ENCODE assay signal across 2 cellular contexts in the genomic region with DNA sequence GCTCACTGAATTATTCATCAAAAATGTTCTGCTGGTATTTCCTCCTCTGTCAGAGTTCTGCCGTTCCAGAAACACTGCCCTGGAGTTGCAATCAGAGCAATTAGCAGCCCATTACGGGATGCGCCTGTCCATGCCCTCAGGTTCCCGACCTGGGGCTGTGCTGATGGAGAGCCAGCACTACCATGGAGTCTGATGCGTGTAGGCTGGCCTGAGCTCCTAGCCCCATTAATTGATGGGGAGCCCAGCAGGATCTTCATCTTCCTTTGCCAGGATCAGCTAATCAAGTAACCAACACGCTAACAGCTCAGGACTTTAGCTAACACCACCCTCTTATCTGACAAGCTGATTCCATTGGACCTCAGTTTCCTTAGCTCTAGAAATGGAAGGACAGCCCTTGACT.
TF ChIP-seq lines count a peak whose summit lies in the region.

No MANE protein-coding gene starts in this region.

TF ChIP-seq in GM23338, 12 proteins besides CTCF, POLR2A, EP300 and RAD21:
- TF ChIP-seq NANOG (IDR thresholded peaks at IDR 0.05; ENCODE audit: borderline replicate concordance) (no peak), ZNF331 (CRISPR knock-in tag; IDR thresholded peaks at IDR 0.05; ENCODE audit: low read depth) (no peak), POLR2AphosphoS5 (IDR thresholded peaks at IDR 0.05; ENCODE audit: low read depth) (no peak), STAT1 (IDR thresholded peaks at IDR 0.05; ENCODE audit: unreplicated experiment) (no peak), ZNF114 (CRISPR knock-in tag; IDR thresholded peaks at IDR 0.05) (no peak), EZH2phosphoT487 (IDR thresholded peaks at IDR 0.05; ENCODE audit: unreplicated experiment) (no peak)

TF ChIP-seq in H1, 55 proteins besides CTCF, POLR2A, EP300 and RAD21:
- TF ChIP-seq CBX8 (IDR thresholded peaks at IDR 0.05; ENCODE audit: borderline replicate concordance, low read depth, low read length) = no peak
- TF ChIP-seq RNF2 (IDR thresholded peaks at IDR 0.05; ENCODE audit: borderline replicate concordance, low read depth, low read length, missing control alignments, poor library complexity, severe bottlenecking) = no peak
- no peak for TF ChIP-seq SP1 (IDR thresholded peaks at IDR 0.05; ENCODE audit: low read depth, low read length)
- no peak for TF ChIP-seq BACH1 (IDR thresholded peaks at IDR 0.05; ENCODE audit: low read length)
- TF ChIP-seq KDM4A (IDR thresholded peaks at IDR 0.05; ENCODE audit: low read depth, low read length, severe bottlenecking) = no peak
- no peak for TF ChIP-seq TAF1 (IDR thresholded peaks at IDR 0.05; ENCODE audit: low read depth, low read length)
- no peak for TF ChIP-seq GABPA (IDR thresholded peaks at IDR 0.05; ENCODE audit: borderline replicate concordance, insufficient read depth, low read length)
- no peak for TF ChIP-seq RFX5 (IDR thresholded peaks at IDR 0.05; ENCODE audit: borderline replicate concordance, low read depth, low read length)
- no peak for TF ChIP-seq PHF8 (conservative IDR thresholded peaks at IDR 0.05; ENCODE audit: low read depth, low read length)
- TF ChIP-seq JUN (IDR thresholded peaks at IDR 0.05; ENCODE audit: low read depth, low read length) = no peak
- no peak for TF ChIP-seq SP2 (IDR thresholded peaks at IDR 0.05; ENCODE audit: low read length)
- no peak for TF ChIP-seq TCF12 (IDR thresholded peaks at IDR 0.05; ENCODE audit: low read depth, low read length)
- TF ChIP-seq TEAD4 (IDR thresholded peaks at IDR 0.05; ENCODE audit: low read depth, low read length) = no peak
- TF ChIP-seq SIX5 (IDR thresholded peaks at IDR 0.05; ENCODE audit: low read depth, low read length) = no peak
- TF ChIP-seq, protein P1, sequence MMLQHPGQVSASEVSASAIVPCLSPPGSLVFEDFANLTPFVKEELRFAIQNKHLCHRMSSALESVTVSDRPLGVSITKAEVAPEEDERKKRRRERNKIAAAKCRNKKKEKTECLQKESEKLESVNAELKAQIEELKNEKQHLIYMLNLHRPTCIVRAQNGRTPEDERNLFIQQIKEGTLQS (IDR thresholded peaks at IDR 0.05; ENCODE audit: insufficient read depth, low read depth, low read length) = no peak
